In genomic region chr18:43789234-43790000, GRCh38 we compare ENCODE assay signal across 10 cellular contexts.
A peak's percentile ranks its signal among the peaks of the same experiment; 100 is the strongest.
DNase-seq lines count a peak whose midpoint lies in the region; ATAC-seq and TF ChIP-seq lines count a peak whose summit lies in the region.
"Had no signal": no experiment of that assay in that cellular context is flagged by ENCODE, and none has a peak within 500 bp of the region (broad histone marks: within the 10 kb centered on the region; RNA-seq: fewer than 3 reads in every experiment).

No MANE protein-coding gene starts in this region.

- peak; percentile 37 for DNase-seq in NCI-H1105 treated with DMSO at 0.1 percent for 48 hours (lab: John Stamatoyannopoulos, UW)
- no peak for DNase-seq in NCI-H1105 (lab: John Stamatoyannopoulos, UW)
- no peak for DNase-seq in RWPE2 (ENCODE audit: low spot score)
- DNase-seq in foreskin melanocyte: peak; percentile 6
- DNase-seq in retina: peak; percentile 24
- DNase-seq in T-helper 1 cell: no peak
- DNase-seq in NCI-H526 treated with DMSO at 0.1 percent for 48 hours (lab: John Stamatoyannopoulos, UW): no peak
- DNase-seq: KG1 had no signal

- H3K4me3 ChIP-seq in RWPE2 (ENCODE audit: severe bottlenecking): no peak overlapping the region
- H3K4me3 ChIP-seq: SJSA1 had no signal

- ATAC-seq in RWPE2 (ENCODE audit: low read depth) (0 out of 3 replicates have a peak, but pooled peaks have one; percentile 44), HG03045 (IDR thresholded peaks at IDR 0.05; ENCODE audit: unreplicated experiment) (no peak)

- H3K27ac ChIP-seq in RWPE2 (ENCODE audit: poor library complexity, severe bottlenecking): no peak overlapping the region
- H3K27ac ChIP-seq: SJSA1 had no signal

- peak; percentile 27 for TF ChIP-seq CTCF in RWPE2 (IDR thresholded peaks at IDR 0.05; ENCODE audit: poor library complexity, severe bottlenecking)

- no peaks in the 10 kb centered on the region for H3K27me3 ChIP-seq in RWPE2 (ENCODE audit: insufficient read depth, poor library complexity, severe bottlenecking)
- H3K27me3 ChIP-seq: SJSA1 had no signal

- H3K9me3 ChIP-seq in RWPE2 (ENCODE audit: severe bottlenecking): no peaks in the 10 kb centered on the region
- H3K9me3 ChIP-seq: SJSA1 had no signal

- H3K4me1 ChIP-seq in RWPE2 (ENCODE audit: insufficient read depth, poor library complexity, severe bottlenecking): peaks cover 11% of the 10 kb centered on the region
- H3K4me1 ChIP-seq: SJSA1 had no signal

- no peaks in the 10 kb centered on the region for H3K36me3 ChIP-seq in RWPE2 (ENCODE audit: low read depth)
- H3K36me3 ChIP-seq: SJSA1 had no signal

Comparison
In these comparisons a context has a peak if more than half of its experiments do, and no peak if none do; other contexts are left out.
1. DNase-seq: peak in NCI-H1105 treated with DMSO at 0.1 percent for 48 hours (single experiment), foreskin melanocyte (single experiment) and retina (single experiment); none in NCI-H1105 (single experiment), RWPE2 (single experiment), T-helper 1 cell (0 of 5) and NCI-H526 treated with DMSO at 0.1 percent for 48 hours (single experiment).